Comparison of ENCODE assay signal across 13 cellular contexts in the genomic region with DNA sequence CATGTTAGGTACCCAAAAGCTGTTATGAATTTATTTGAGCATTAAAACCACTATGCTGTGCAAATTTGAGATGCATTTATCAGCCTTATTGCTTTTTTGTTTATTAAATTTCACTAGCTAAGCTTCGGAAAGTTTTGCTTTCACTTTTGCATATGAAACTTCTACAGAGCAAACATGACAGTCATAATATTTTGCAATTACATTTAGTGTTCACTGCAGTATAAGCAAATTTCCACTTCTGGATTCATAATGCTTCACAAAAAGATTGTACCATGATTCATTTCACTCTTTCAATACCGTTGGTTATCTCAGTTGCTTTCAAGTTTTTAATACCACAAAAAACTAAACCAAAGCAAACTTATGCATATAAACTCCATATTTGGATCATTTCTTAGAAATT.
DNase-seq lines count a peak whose midpoint lies in the region; ATAC-seq, FAIRE-seq and TF ChIP-seq lines count a peak whose summit lies in the region.
"Had no signal": no experiment of that assay in that cellular context is flagged by ENCODE, and none has a peak within 500 bp of the region (broad histone marks: within the 10 kb centered on the region; RNA-seq: fewer than 3 reads in every experiment).

No MANE protein-coding gene starts in this region.

- 0 out of 2 replicates have a peak overlapping the region, but pooled peaks have one; percentile 53 for H3K27ac ChIP-seq in DND-41 (ENCODE audit: low read length)

- no peak for DNase-seq in DND-41
- peak; percentile 29 for DNase-seq in dedifferentiated amniotic fluid mesenchymal stem cell (ENCODE audit: extremely low spot score)
- DNase-seq in middle frontal gyrus (ENCODE audit: extremely low spot score, low spot score) = no peak
- DNase-seq in medulla oblongata (ENCODE audit: extremely low spot score) = no peak
- DNase-seq in progenitor cell of endocrine pancreas (ENCODE audit: low spot score, unreplicated experiment) = no peak
- no peak for DNase-seq in frontal cortex (ENCODE audit: low spot score in 2 of 2)
- DNase-seq: DMS79 treated with DMSO at 0.1 percent for 48 hours, NCI-H1436 treated with DMSO at 0.1 percent for 48 hours, T-cell had no signal

- FAIRE-seq in frontal cortex (lab: Jason Lieb, UNC) = no peak

- TF ChIP-seq CTCF in DND-41 (IDR thresholded peaks at IDR 0.05; ENCODE audit: borderline replicate concordance, extremely low read depth, low read length, poor library complexity, severe bottlenecking) = no peak
- no peak for TF ChIP-seq CTCF in progenitor cell of endocrine pancreas (IDR thresholded peaks at IDR 0.05; ENCODE audit: unreplicated experiment)

- ATAC-seq in DND-41 (ENCODE audit: insufficient read depth, low read depth) (peak; percentile 37; the same call in 2 of the 3 replicates), GM21360 (IDR thresholded peaks at IDR 0.05; ENCODE audit: unreplicated experiment) (peak; percentile 86), HG03342 (IDR thresholded peaks at IDR 0.05; ENCODE audit: unreplicated experiment) (peak; percentile 96)
- ATAC-seq: activated T-helper 17 cell treated with anti-CD3 and anti-CD28 coated beads, Interleukin-2, amount 50 U/mL, for 72 hours; T-cell had no signal

- no peaks in the 10 kb centered on the region for H3K79me2 ChIP-seq in DND-41 (ENCODE audit: insufficient read depth, low read length)

- peaks cover 3% of the 10 kb centered on the region for H3K4me1 Mint-ChIP-seq in progenitor cell of endocrine pancreas (ENCODE audit: low read depth)
- H3K4me1 Mint-ChIP-seq: activated T-helper 17 cell treated with anti-CD3 and anti-CD28 coated beads, Interleukin-2, amount 50 U/mL, for 72 hours; memory B cell; T-cell had no signal

- H3K36me3 Mint-ChIP-seq in progenitor cell of endocrine pancreas (ENCODE audit: insufficient read depth) = no peaks in the 10 kb centered on the region
- H3K36me3 Mint-ChIP-seq: memory B cell, T-cell had no signal

- H3K4me2 ChIP-seq in DND-41 (ENCODE audit: insufficient read depth, low read length) = peak overlapping the region; percentile 46

- H3K27ac Mint-ChIP-seq in progenitor cell of endocrine pancreas = no peak overlapping the region
- H3K27ac Mint-ChIP-seq: activated T-helper 17 cell treated with anti-CD3 and anti-CD28 coated beads, Interleukin-2, amount 50 U/mL, for 72 hours; memory B cell; T-cell had no signal

- no peaks in the 10 kb centered on the region for H3K27me3 Mint-ChIP-seq in progenitor cell of endocrine pancreas
- H3K27me3 Mint-ChIP-seq: activated T-helper 17 cell treated with anti-CD3 and anti-CD28 coated beads, Interleukin-2, amount 50 U/mL, for 72 hours; memory B cell; T-cell had no signal

- no peak overlapping the region for H3K4me3 Mint-ChIP-seq in progenitor cell of endocrine pancreas (ENCODE audit: low read depth)
- H3K4me3 Mint-ChIP-seq: activated T-helper 17 cell treated with anti-CD3 and anti-CD28 coated beads, Interleukin-2, amount 50 U/mL, for 72 hours; memory B cell; T-cell had no signal

- peak overlapping the region in 1 of 2 experiments; percentile 30; a peak in 2 of 4 replicates for H3K4me3 ChIP-seq in DND-41 (ENCODE audit: low read depth in 1 of 2, low read length in 2 of 2)

- H3K27me3 ChIP-seq in DND-41 (ENCODE audit: insufficient read depth, low read length, poor library complexity) = no peaks in the 10 kb centered on the region

- H3K4me1 ChIP-seq in DND-41 (ENCODE audit: insufficient read depth, low read length) = peaks cover 14% of the 10 kb centered on the region; the same call in 1 of the 2 replicates

- peaks cover 8% of the 10 kb centered on the region for H3K9me3 ChIP-seq in DND-41 (ENCODE audit: insufficient read depth, low read length, severe bottlenecking)

- no peaks in the 10 kb centered on the region for H4K20me1 ChIP-seq in DND-41 (ENCODE audit: insufficient read depth, low read length)

- H3K9ac ChIP-seq in DND-41 (ENCODE audit: low read depth, low read length) = peak overlapping the region; percentile 10; the same call in 1 of the 2 replicates

- H2AFZ ChIP-seq in DND-41 (ENCODE audit: low read depth, low read length) = peak overlapping the region; percentile 60

- H3K9me3 Mint-ChIP-seq in progenitor cell of endocrine pancreas (ENCODE audit: low read depth) = peaks cover 8% of the 10 kb centered on the region

- no peaks in the 10 kb centered on the region for H3K36me3 ChIP-seq in DND-41 (ENCODE audit: insufficient read depth, low read length)

Comparison
In these comparisons a context has a peak if more than half of its experiments do, and no peak if none do; other contexts are left out.
1. ATAC-seq: peak in every context shown above with its lines; median percentile 96 in HG03342; 86 in GM21360; 37 in DND-41.